2 cellular contexts compared by ENCODE assay signal in genomic region chr17:82149401-82150099, GRCh38.
TF ChIP-seq lines count a peak whose summit lies in the region.

No MANE protein-coding gene starts in this region.

TF ChIP-seq in HepG2, 621 proteins besides CTCF, POLR2A, EP300 and RAD21:
- TF ChIP-seq HNRNPL (IDR thresholded peaks at IDR 0.05; ENCODE audit: low read depth, low read length) = 0 out of 2 replicates have a peak, but pooled peaks have one; percentile 29
- no peak for TF ChIP-seq RERE (CRISPR knock-in tag; IDR thresholded peaks at IDR 0.05; ENCODE audit: low read depth)

TF ChIP-seq in GM12878, 131 proteins besides CTCF, POLR2A, EP300 and RAD21:
- TF ChIP-seq ESRRA (IDR thresholded peaks at IDR 0.05; ENCODE audit: low read length) = no peak
- peak; percentile 71; the same call in 1 of the 2 replicates for TF ChIP-seq PAX5 (IDR thresholded peaks at IDR 0.05; ENCODE audit: borderline replicate concordance, low read depth, low read length)
- peak; percentile 64; the same call in 1 of the 2 replicates for TF ChIP-seq FOXM1 (IDR thresholded peaks at IDR 0.05; ENCODE audit: low read depth, low read length)
- TF ChIP-seq NFYA (IDR thresholded peaks at IDR 0.05; ENCODE audit: borderline replicate concordance, low read depth, low read length) = no peak
- no peak for TF ChIP-seq BACH1 (IDR thresholded peaks at IDR 0.05; ENCODE audit: borderline replicate concordance)
- TF ChIP-seq NKRF (conservative IDR thresholded peaks at IDR 0.05) = no peak
- no peak for TF ChIP-seq KAT2A (conservative IDR thresholded peaks at IDR 0.05; ENCODE audit: control insufficient read depth, low read depth, low read length)
- TF ChIP-seq CHD2 (IDR thresholded peaks at IDR 0.05; ENCODE audit: borderline replicate concordance, low read depth, low read length) = no peak
- TF ChIP-seq MYC (IDR thresholded peaks at IDR 0.05; ENCODE audit: insufficient read depth, insufficient read length, insufficient replicate concordance, low read length, severe bottlenecking) = no peak
- no peak for TF ChIP-seq USF1 (IDR thresholded peaks at IDR 0.05; ENCODE audit: borderline replicate concordance, extremely low read length, insufficient read depth, low read depth, low read length)
- no peak for TF ChIP-seq BRCA1 (IDR thresholded peaks at IDR 0.05; ENCODE audit: low read depth, low read length)
